Comparison of ENCODE assay signal across 6 cellular contexts in the genomic region with DNA sequence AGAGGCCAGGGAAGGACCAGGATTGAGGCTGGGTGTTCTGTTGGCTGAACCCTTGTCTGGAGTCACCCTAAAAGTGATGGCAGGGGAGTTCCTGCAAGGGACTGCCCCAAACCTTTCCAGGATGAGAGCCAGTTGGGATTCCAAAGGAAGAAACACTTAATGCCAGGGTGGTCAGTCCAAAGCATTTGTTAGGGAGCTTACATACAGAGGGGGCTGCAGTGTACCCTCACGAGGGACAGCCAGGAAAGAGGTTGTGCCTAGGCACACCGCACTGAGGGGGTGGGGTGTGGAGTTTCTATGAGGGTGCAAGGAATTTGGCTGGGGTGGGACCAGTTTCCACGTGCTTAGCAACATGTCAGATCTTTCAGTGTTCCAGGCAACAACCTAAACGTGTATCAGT. TPM values are rescaled to one million over a fixed set of nuclear protein-coding genes. Genes with fewer than 3 reads are reported as not detected.
"Had no signal": no experiment of that assay in that cellular context is flagged by ENCODE, and none has a peak within 500 bp of the region (broad histone marks: within the 10 kb centered on the region; RNA-seq: fewer than 3 reads in every experiment).

No MANE protein-coding gene starts in this region.

RNA-seq across cellular contexts. Expression of a gene that starts 9.3 kb away (rescaled TPM):
- total RNA-seq: M059J, PC-3, RPMI7951, SJCRH30, SK-MEL-5 had no signal

RNA-seq across cellular contexts. Expression of a gene that starts 59.9 kb away (rescaled TPM):
- total RNA-seq: M059J, PC-3, Right ventricle myocardium inferior, RPMI7951, SK-MEL-5 had no signal
